In genomic region chr5:150642567-150642927, GRCh38 we compare ENCODE assay signal across 9 cellular contexts. TPM values are rescaled to one million over a fixed set of nuclear protein-coding genes. Genes with fewer than 3 reads are reported as not detected.
DNase-seq lines count a peak whose midpoint lies in the region; ATAC-seq, FAIRE-seq and TF ChIP-seq lines count a peak whose summit lies in the region.
"Had no signal": no experiment of that assay in that cellular context is flagged by ENCODE, and none has a peak within 500 bp of the region (broad histone marks: within the 10 kb centered on the region; RNA-seq: fewer than 3 reads in every experiment).

No MANE protein-coding gene starts in this region.

- peaks cover 33% of the 10 kb centered on the region for H4K20me1 ChIP-seq in IMR-90 (ENCODE audit: insufficient read depth, low read length)

- in situ Hi-C loops in IMR-90 (cut with MboI; ENCODE audit: low sequenced_read_pairs) = no loop called here

- TF ChIP-seq RAD21 in IMR-90 (IDR thresholded peaks at IDR 0.05; ENCODE audit: low read length) = no peak

- no TSS peak for BruUV-seq in IMR-90 (replicated peaks; lab: Mats Ljungman, UMichigan)

- peak overlapping the region; percentile 96 for H3K4ac ChIP-seq in IMR-90 (ENCODE audit: low read depth, low read length)

- no peak for FAIRE-seq in bronchial epithelial cell (lab: Jason Lieb, UNC)

- H3K4me3 ChIP-seq in IMR-90 (ENCODE audit: insufficient read depth, low read depth, low read length) (peak overlapping the region; percentile 50), bronchial epithelial cell (ENCODE audit: low read depth, low read length) (no peak overlapping the region), left lung (peak overlapping the region in 1 of 2 donors; percentile 32), tibial nerve (peak overlapping the region in 2 of 4 donors; percentile 8 to 52), H7 (ENCODE audit: insufficient read depth, low read depth, low read length) (no peak overlapping the region)

- no peaks in the 10 kb centered on the region for H3K27me3 ChIP-seq in IMR-90 (ENCODE audit: control insufficient read depth, insufficient read depth, low read length)
- H3K27me3 ChIP-seq in bronchial epithelial cell (ENCODE audit: control insufficient read depth, insufficient read depth, low read length) = no peaks in the 10 kb centered on the region
- no peaks in the 10 kb centered on the region for H3K27me3 ChIP-seq in left lung
- no peaks in the 10 kb centered on the region for H3K27me3 ChIP-seq in tibial nerve
- H3K27me3 ChIP-seq in H7 (ENCODE audit: control insufficient read depth, insufficient read depth, low read length) = no peaks in the 10 kb centered on the region

- H3K23ac ChIP-seq in IMR-90 (ENCODE audit: low read depth, low read length) = peak overlapping the region; percentile 94

- peak overlapping the region; percentile 86 for H2BK5ac ChIP-seq in IMR-90 (ENCODE audit: low read depth, low read length, poor library complexity, severe bottlenecking)

- peak overlapping the region; percentile 90 for H3K27ac ChIP-seq in IMR-90 (ENCODE audit: insufficient read depth, low read length)
- H3K27ac ChIP-seq in left lung = peak overlapping the region; percentile 74 to 88
- peak overlapping the region; percentile 88 to 97 (median 92) for H3K27ac ChIP-seq in tibial nerve

- peaks cover 24 to 57% of the 10 kb centered on the region in 2 experiments for H3K79me1 ChIP-seq in IMR-90 (ENCODE audit: low read depth in 1 of 2, low read length in 2 of 2)

- peak overlapping the region; percentile 80 for H3K4me2 ChIP-seq in IMR-90 (ENCODE audit: low read depth, low read length)

- DNase-seq in IMR-90 (peak; percentile 88), bronchial epithelial cell (ENCODE audit: low read depth) (peak; percentile 87), left lung (peak in 1 of 2 donors; percentile 80), tibial nerve (ENCODE audit: low spot score in 2 of 2) (peak; percentile 76 to 88), H7 (no peak), NCI-H1694 (lab: John Stamatoyannopoulos, UW) (no peak), cerebellum (ENCODE audit: low spot score) (no peak)
- DNase-seq: NCI-H748 treated with DMSO at 0.1 percent for 48 hours had no signal

- intact Hi-C loops in IMR-90 (cut with micrococcal nuclease) = loop anchor here (5.0 kb wide), 1 partner anchor 170 kb away; no protein-coding TSS in a partner anchor
- intact Hi-C loops in left lung (cut with DNase I) = loop anchor here in 1 of 2 donors (10.0 kb wide), 1 partner anchor 68 kb away; no protein-coding TSS in a partner anchor

- H3K9ac ChIP-seq in IMR-90 (ENCODE audit: low read depth, low read length) = peak overlapping the region; percentile 81

- TF ChIP-seq CTCF in IMR-90 (conservative IDR thresholded peaks at IDR 0.05; ENCODE audit: low read depth, low read length) (no peak), bronchial epithelial cell (IDR thresholded peaks at IDR 0.05; ENCODE audit: insufficient read depth, low read length, severe bottlenecking) (no peak), left lung (IDR thresholded peaks at IDR 0.05) (no peak), tibial nerve (IDR thresholded peaks at IDR 0.05) (no peak)

- POLR2A ChIA-PET in IMR-90 (lab: Charles Lee; ENCODE audit: unreplicated experiment) = interaction anchor here (0.6 to 0.8 kb wide), 2 partner anchors 11 to 47 kb away, joined by 3 to 4 read pairs; no protein-coding TSS in a partner anchor

- peak overlapping the region; percentile 91 for H4K91ac ChIP-seq in IMR-90 (ENCODE audit: insufficient read depth, low read depth, low read length)

- peak overlapping the region; percentile 80; the same call in 2 of the 3 replicates for H2BK15ac ChIP-seq in IMR-90 (ENCODE audit: low read depth, low read length)

- peak; percentile 40 for ATAC-seq in IMR-90 (ENCODE audit: low read depth)
- peak; percentile 63 for ATAC-seq in left lung
- ATAC-seq in HG02840 (IDR thresholded peaks at IDR 0.05; ENCODE audit: low FRiP score, unreplicated experiment) = no peak

- dilution Hi-C loops in IMR-90 (cut with HindIII; ENCODE audit: low sequenced_read_pairs, unreplicated experiment) = no loop called here

- no peaks in the 10 kb centered on the region for H3K9me3 ChIP-seq in IMR-90 (ENCODE audit: control insufficient read depth, insufficient read depth, low read length)
- no peaks in the 10 kb centered on the region for H3K9me3 ChIP-seq in left lung
- H3K9me3 ChIP-seq in tibial nerve = no peaks in the 10 kb centered on the region

- peak overlapping the region; percentile 98; the same call in 1 of the 2 replicates for H3K14ac ChIP-seq in IMR-90 (replicated peaks; ENCODE audit: low read depth, low read length)

- peak overlapping the region; percentile 77; the same call in 1 of the 2 replicates for H3K56ac ChIP-seq in IMR-90 (ENCODE audit: extremely low read depth, insufficient read depth, low read length)

- CTCF ChIA-PET in IMR-90 (lab: Yijun Ruan, JAX) = interaction anchor here (0.6 kb wide), 2 partner anchors 11 to 58 kb away, joined by 3 read pairs; partner anchors contain the start of gene RBM22

- H3K36me3 ChIP-seq in IMR-90 (ENCODE audit: control insufficient read depth, insufficient read depth, low read length) = peaks cover 3% of the 10 kb centered on the region
- H3K36me3 ChIP-seq in bronchial epithelial cell (ENCODE audit: control insufficient read depth, insufficient read depth, low read length) = no peaks in the 10 kb centered on the region
- no peaks in the 10 kb centered on the region for H3K36me3 ChIP-seq in left lung
- H3K36me3 ChIP-seq in tibial nerve = no peaks in the 10 kb centered on the region
- H3K36me3 ChIP-seq in H7 (replicated peaks; ENCODE audit: control insufficient read depth, insufficient read depth, low read length) = no peaks in the 10 kb centered on the region

- H4K5ac ChIP-seq in IMR-90 (ENCODE audit: low read depth, low read length) = peak overlapping the region; percentile 46

- peaks cover 30% of the 10 kb centered on the region for H3K9me1 ChIP-seq in IMR-90 (ENCODE audit: insufficient read depth, low read length)

- H2AK5ac ChIP-seq in IMR-90 (ENCODE audit: low read depth, low read length) = peak overlapping the region; percentile 89

- 0% methylated on average over 3 of the region's 5 CpGs; no CpG with 5 or more reads in 1 of the 2 experiments for WGBS in IMR-90 (ENCODE audit: extremely low coverage in 2 of 2, insufficient read length in 1 of 2), 2 experiments
- 5 to 16% methylated on average over 3 to 5 of the region's 5 CpGs for WGBS in tibial nerve, 2 donors

- peak overlapping the region; percentile 16 for H2AFZ ChIP-seq in IMR-90 (replicated peaks; ENCODE audit: low read length, poor library complexity)

- H3K18ac ChIP-seq in IMR-90 (ENCODE audit: low read depth, low read length) = peak overlapping the region; percentile 72

- peak overlapping the region; percentile 93 for H2BK120ac ChIP-seq in IMR-90 (ENCODE audit: low read depth, low read length)

- peak overlapping the region; percentile 71 to 84; a peak in 3 of 4 replicates for H4K8ac ChIP-seq in IMR-90 (ENCODE audit: low read depth in 2 of 2, low read length in 2 of 2)

- H2BK20ac ChIP-seq in IMR-90 (ENCODE audit: low read depth, low read length) = peak overlapping the region; percentile 97

- H2AK9ac ChIP-seq in IMR-90 (replicated peaks; ENCODE audit: low read depth, low read length, poor library complexity) = peak overlapping the region; percentile 96

- peak in 1 of 2 donors; percentile 57 for TF ChIP-seq EP300 in tibial nerve (IDR thresholded peaks at IDR 0.05)

- H3K4me1 ChIP-seq in IMR-90 (ENCODE audit: control insufficient read depth, insufficient read depth, low read length) (peaks cover 48% of the 10 kb centered on the region), left lung (peaks cover 52 to 85% of the 10 kb centered on the region in 2 donors), tibial nerve (peaks cover 0 to 100% (median 85%) of the 10 kb centered on the region in 4 donors)

- TF ChIP-seq POLR2A in IMR-90 (IDR thresholded peaks at IDR 0.05; ENCODE audit: low read depth, low read length) = no peak
- TF ChIP-seq POLR2A in tibial nerve (IDR thresholded peaks at IDR 0.05) = peak in 1 of 2 donors; percentile 27

TF ChIP-seq in IMR-90, 13 proteins besides CTCF, POLR2A, EP300 and RAD21 (continues in another document):
- TF ChIP-seq ELK1 (IDR thresholded peaks at IDR 0.05; ENCODE audit: borderline replicate concordance, low read depth, low read length) (no peak), MAFK (IDR thresholded peaks at IDR 0.05; ENCODE audit: low read depth, low read length) (no peak)

RNA-seq across cellular contexts. Expression of gene SYNPO, which starts 2.1 kb away (rescaled TPM):
- 3.0 and 3.1 TPM in 2 replicates for total RNA-seq in IMR-90 (2012; rRNA removed)
- polyA plus RNA-seq in IMR-90 (2012; rRNA removed) = 22.6 and 24.8 TPM in 2 replicates
- 10.2 and 21.0 TPM in 2 replicates for polyA plus RNA-seq in IMR-90 (2012; cell fraction: cytosol; rRNA removed)
- 33.0 and 36.8 TPM in 2 replicates for polyA plus RNA-seq in IMR-90 (2012; cell fraction: nucleus; rRNA removed; ENCODE audit: low replicate concordance)
- total RNA-seq in bronchial epithelial cell = 1.3 and 2.2 TPM in 2 replicates
- total RNA-seq in left lung = 100 to 1,000 TPM in 1 of 2 donors, 10 to 100 TPM in 1; 80.4 to 114 TPM
- total RNA-seq in tibial nerve = 10 to 100 TPM; 58.4 to 71.5 (median 63.5) TPM
- 0.63 and 1.3 TPM in 2 replicates for total RNA-seq in H7 (2014; rRNA removed; shearing (Covaris generic))
- total RNA-seq in cerebellum = 1.4 TPM

RNA-seq across cellular contexts. Expression of gene MYOZ3, which starts 18.5 kb away (rescaled TPM):
- total RNA-seq in IMR-90 (2012; rRNA removed) (under 0.01 TPM in 2 replicates), bronchial epithelial cell (not detected in 2 replicates), left lung (1 to 10 TPM in 1 of 2 donors, under 1 TPM in 1; 0.79 to 3.1 TPM), tibial nerve (1 to 10 TPM in 3 of 4 donors, under 1 TPM in 1; 0.30 to 9.0 (median 4.6) TPM), cerebellum (1.8 TPM)
- polyA plus RNA-seq in IMR-90 (2012; rRNA removed) = 0.24 TPM in 2 replicates
- polyA plus RNA-seq in IMR-90 (2012; cell fraction: cytosol; rRNA removed) = 0.02 and 0.04 TPM in 2 replicates
- polyA plus RNA-seq in IMR-90 (2012; cell fraction: nucleus; rRNA removed; ENCODE audit: low replicate concordance) = 0.16 and 0.25 TPM in 2 replicates
- total RNA-seq in H7 (2014; rRNA removed; shearing (Covaris generic)) = 8.1 and 12.9 TPM in 2 replicates

RNA-seq across cellular contexts. Expression of gene RBM22, which starts 58.3 kb away (rescaled TPM):
- total RNA-seq in IMR-90 (2012; rRNA removed) = 26.2 and 33.1 TPM in 2 replicates
- polyA plus RNA-seq in IMR-90 (2012; rRNA removed) = 30.2 and 34.2 TPM in 2 replicates
- polyA plus RNA-seq in IMR-90 (2012; cell fraction: cytosol; rRNA removed) = 8.5 and 20.5 TPM in 2 replicates
- polyA plus RNA-seq in IMR-90 (2012; cell fraction: nucleus; rRNA removed; ENCODE audit: low replicate concordance) = 14.9 and 73.3 TPM in 2 replicates
- 13.7 and 16.4 TPM in 2 replicates for total RNA-seq in bronchial epithelial cell
- total RNA-seq in left lung = 10 to 100 TPM; 36.4 to 48.1 TPM
- total RNA-seq in tibial nerve = 10 to 100 TPM; 24.7 to 41.6 (median 33.2) TPM
- total RNA-seq in H7 (2014; rRNA removed; shearing (Covaris generic)) = 35.2 and 39.6 TPM in 2 replicates
- total RNA-seq in cerebellum = 35.5 TPM

Comparison
In these comparisons a context has a peak if more than half of its experiments do, and no peak if none do; other contexts are left out.
1. DNase-seq: peak in IMR-90 (single experiment), bronchial epithelial cell (single experiment) and tibial nerve (2 of 2); none in H7 (single experiment), NCI-H1694 (single experiment) and cerebellum (single experiment).
2. RNA of gene SYNPO, which starts 2.1 kb away (total RNA-seq): 80.4 to 114 TPM in left lung and 58.4 to 71.5 TPM in tibial nerve; 3.0 to 3.1 TPM in IMR-90, 1.4 TPM in cerebellum (single experiment), 0.63 to 1.3 TPM in H7 and 1.3 to 2.2 TPM in bronchial epithelial cell; every median in the first group is over 10 times any median in the second.
3. Peak in every context shown above with its lines, with median percentiles within 50 percentile points of each other: H3K27ac ChIP-seq.